Comparison of ENCODE assay signal across 8 cellular contexts in genomic region chr2:221569342-221570278, GRCh38. TPM values are rescaled to one million over a fixed set of nuclear protein-coding genes. Genes with fewer than 3 reads are reported as not detected.
A peak's percentile ranks its signal among the peaks of the same experiment; 100 is the strongest.
DNase-seq lines count a peak whose midpoint lies in the region; ATAC-seq, FAIRE-seq and TF ChIP-seq lines count a peak whose summit lies in the region.

No MANE protein-coding gene starts in this region.

- peaks cover 33% of the 10 kb centered on the region for H3K36me3 Mint-ChIP-seq in activated naive CD4-positive, alpha-beta T cell treated with anti-CD3 and anti-CD28 coated beads, Interleukin-2, amount 10 ng/mL, durations not matched to agents 7 days and 5 days
- peaks cover 28% of the 10 kb centered on the region for H3K36me3 Mint-ChIP-seq in brain

- H3K27me3 Mint-ChIP-seq in activated naive CD4-positive, alpha-beta T cell treated with anti-CD3 and anti-CD28 coated beads, Interleukin-2, amount 10 ng/mL, durations not matched to agents 7 days and 5 days, result peaks cover 60% of the 10 kb centered on the region
- peaks cover 22% of the 10 kb centered on the region for H3K27me3 Mint-ChIP-seq in brain

- H3K4me2 ChIP-seq in mesenchymal stem cell (ENCODE audit: low read length, poor library complexity, severe bottlenecking), result peak overlapping the region; percentile 53

- no peak overlapping the region for H4K91ac ChIP-seq in mesenchymal stem cell (ENCODE audit: low read length)

- intact Hi-C loops in thyroid gland (cut with DNase I), result loop anchor here (10.0 kb wide), 2 partner anchors 465 to 1835 kb away; no protein-coding TSS in a partner anchor

- H3K23ac ChIP-seq in mesenchymal stem cell (ENCODE audit: low read length in 2 of 2), result no peak overlapping the region

- peak overlapping the region; percentile 92 for H3K9ac ChIP-seq in mesenchymal stem cell (ENCODE audit: low read length)

- H3K27me3 ChIP-seq in mesenchymal stem cell (ENCODE audit: control insufficient read depth in 1 of 2, insufficient read depth in 1 of 2, low read length in 2 of 2), result no peaks in the 10 kb centered on the region
- no peaks in the 10 kb centered on the region for H3K27me3 ChIP-seq in thyroid gland

- H3K4me3 Mint-ChIP-seq in activated naive CD4-positive, alpha-beta T cell treated with anti-CD3 and anti-CD28 coated beads, Interleukin-2, amount 10 ng/mL, durations not matched to agents 7 days and 5 days, result peak overlapping the region; percentile 91
- H3K4me3 Mint-ChIP-seq in brain, result peak overlapping the region; percentile 94 to 98 (median 97)

- peaks cover 11% of the 10 kb centered on the region for H3K4me1 ChIP-seq in mesenchymal stem cell (ENCODE audit: control insufficient read depth, insufficient read depth, low read depth, low read length)
- peaks cover 11 to 17% of the 10 kb centered on the region in 2 donors for H3K4me1 ChIP-seq in thyroid gland

- peak overlapping the region; percentile 33 for H2BK5ac ChIP-seq in mesenchymal stem cell (ENCODE audit: low read depth, low read length, poor library complexity, severe bottlenecking)

- peak overlapping the region; percentile 31 to 42 for H2BK12ac ChIP-seq in mesenchymal stem cell (ENCODE audit: low read length in 2 of 2)

- H3K27ac Mint-ChIP-seq in activated naive CD4-positive, alpha-beta T cell treated with anti-CD3 and anti-CD28 coated beads, Interleukin-2, amount 10 ng/mL, durations not matched to agents 7 days and 5 days, result no peak overlapping the region
- peak overlapping the region; percentile 91 to 98 (median 94) for H3K27ac Mint-ChIP-seq in brain

- H2AFZ ChIP-seq in mesenchymal stem cell (ENCODE audit: low read depth, low read length), result no peak overlapping the region

- H2BK15ac ChIP-seq in mesenchymal stem cell (ENCODE audit: low read depth, poor library complexity, severe bottlenecking), result peak overlapping the region; percentile 26

- no peak for FAIRE-seq in GM19239 (lab: Jason Lieb, UNC)

- CTCF ChIA-PET in activated naive CD4-positive, alpha-beta T cell treated with anti-CD3 and anti-CD28 coated beads, Interleukin-2, amount 10 ng/mL, durations not matched to agents 7 days and 5 days (lab: Charles Lee), result no interaction called here

- H2AK5ac ChIP-seq in mesenchymal stem cell (ENCODE audit: low read length, severe bottlenecking), result peak overlapping the region; percentile 81

- H3K9me3 ChIP-seq in mesenchymal stem cell (ENCODE audit: control insufficient read depth, low read length) (no peaks in the 10 kb centered on the region), thyroid gland (no peaks in the 10 kb centered on the region)

- WGBS in mesenchymal stem cell, result 27% methylated on average over 12 of the region's 25 CpGs
- WGBS in thyroid gland, 2 donors, result 28 to 33% methylated on average over 25 of the region's 25 CpGs

- peaks cover 7% of the 10 kb centered on the region for H3K79me1 ChIP-seq in mesenchymal stem cell (replicated peaks; ENCODE audit: low read length, poor library complexity, severe bottlenecking)

- H3K36me3 ChIP-seq in mesenchymal stem cell (ENCODE audit: control insufficient read depth in 1 of 2, insufficient read depth in 2 of 2, low read depth in 1 of 2, low read length in 2 of 2), result peaks cover 0 to 4% of the 10 kb centered on the region in 2 experiments
- no peaks in the 10 kb centered on the region for H3K36me3 ChIP-seq in thyroid gland

- DNase-seq in activated naive CD4-positive, alpha-beta T cell treated with anti-CD3 and anti-CD28 coated beads, Interleukin-2, amount 10 ng/mL, durations not matched to agents 7 days and 5 days, result no peak
- no peak for DNase-seq in activated naive CD4-positive, alpha-beta T cell treated with anti-CD3 and anti-CD28 coated beads, Interleukin-2, amount 50 U/mL, for 16 hours
- DNase-seq in mesenchymal stem cell (no peak), thyroid gland (peak; percentile 12 to 16), GM19239 (ENCODE audit: insufficient read length, low spot score) (no peak), hippocampal formation (lab: John Stamatoyannopoulos, UW) (no peak)

- H3K18ac ChIP-seq in mesenchymal stem cell (ENCODE audit: low read depth in 1 of 2, low read length in 2 of 2), result peak overlapping the region; percentile 52 to 56

- no peak for TF ChIP-seq POLR2A in thyroid gland (IDR thresholded peaks at IDR 0.05)

- H3K4me1 Mint-ChIP-seq in activated naive CD4-positive, alpha-beta T cell treated with anti-CD3 and anti-CD28 coated beads, Interleukin-2, amount 10 ng/mL, durations not matched to agents 7 days and 5 days, result peaks cover 50% of the 10 kb centered on the region
- H3K4me1 Mint-ChIP-seq in brain, result peaks cover 57% of the 10 kb centered on the region

- no peak overlapping the region for H3K14ac ChIP-seq in mesenchymal stem cell (ENCODE audit: low read length in 2 of 2)

- H3K4ac ChIP-seq in mesenchymal stem cell (ENCODE audit: low read depth in 1 of 2, low read length in 2 of 2), result no peak overlapping the region

- H3K27ac ChIP-seq in mesenchymal stem cell (ENCODE audit: low read length, poor library complexity, severe bottlenecking) (peak overlapping the region; percentile 39), thyroid gland (no peak overlapping the region)

- H3K9me3 Mint-ChIP-seq in activated naive CD4-positive, alpha-beta T cell treated with anti-CD3 and anti-CD28 coated beads, Interleukin-2, amount 10 ng/mL, durations not matched to agents 7 days and 5 days, result no peaks in the 10 kb centered on the region
- H3K9me3 Mint-ChIP-seq in brain, result peaks cover 0 to 5% (median 0%) of the 10 kb centered on the region in 5 experiments

- TF ChIP-seq CTCF in brain (conservative IDR thresholded peaks at IDR 0.05) (no peak), thyroid gland (IDR thresholded peaks at IDR 0.05) (no peak)

- H3K4me3 ChIP-seq in mesenchymal stem cell (ENCODE audit: insufficient read depth in 1 of 2, low read depth in 1 of 2, low read length in 2 of 2), result peak overlapping the region; percentile 82 to 100
- H3K4me3 ChIP-seq in thyroid gland (replicated peaks in 1 of 3), result peak overlapping the region in 2 of 3 donors; percentile 10 to 43

- ATAC-seq in HG03354 (IDR thresholded peaks at IDR 0.05; ENCODE audit: poor library complexity, severe bottlenecking, unreplicated experiment), result no peak

- no peak overlapping the region for H2BK120ac ChIP-seq in mesenchymal stem cell (ENCODE audit: low read depth, low read length)

- peak overlapping the region; percentile 31 for H4K8ac ChIP-seq in mesenchymal stem cell (ENCODE audit: low read length)

RNA-seq across cellular contexts. Expression of gene EPHA4, which starts 2.5 kb away (rescaled TPM):
- polyA plus RNA-seq in brain (ENCODE audit: insufficient read depth, low read depth, low replicate concordance), result 6.1 TPM
- 4.7 TPM for polyA plus RNA-seq in mesenchymal stem cell (2013, experiment 1 of 2)
- 3.4 TPM for polyA plus RNA-seq in mesenchymal stem cell (2013, experiment 2 of 2)
- 10 to 100 TPM; 38.9 to 98.9 (median 68.0) TPM for total RNA-seq in thyroid gland

Comparison
In these comparisons a context has a peak if more than half of its experiments do, and no peak if none do; other contexts are left out.
1. DNase-seq: peak in thyroid gland (2 of 2); none in activated naive CD4-positive, alpha-beta T cell treated with anti-CD3 and anti-CD28 coated beads, Interleukin-2, amount 10 ng/mL, durations not matched to agents 7 days and 5 days (single experiment), activated naive CD4-positive, alpha-beta T cell treated with anti-CD3 and anti-CD28 coated beads, Interleukin-2, amount 50 U/mL, for 16 hours (single experiment), mesenchymal stem cell (single experiment), GM19239 (single experiment) and hippocampal formation (0 of 2).